18 cellular contexts compared by ENCODE assay signal in genomic region chr10:46234026-46234425, GRCh38. TPM values are rescaled to one million over a fixed set of nuclear protein-coding genes. Genes with fewer than 3 reads are reported as not detected.
"Had no signal": no experiment of that assay in that cellular context is flagged by ENCODE, and none has a peak within 500 bp of the region (broad histone marks: within the 10 kb centered on the region; RNA-seq: fewer than 3 reads in every experiment).

No MANE protein-coding gene starts in this region.

- H3K36me3 ChIP-seq: adrenal gland had no signal

- H3K27me3 Mint-ChIP-seq: dendritic cell treated with granulocyte-macrophage colony-stimulating factor and Interleukin-4, amounts not matched to agents 40 ng/mL and 50 ng/mL, for 4 days; stimulated activated naive CD8-positive, alpha-beta T cell treated with anti-CD3 and anti-CD28 coated beads, Interleukin-15, amount 100 ng/mL, for 72 hours had no signal

- DNase-seq: activated CD4-positive, alpha-beta T cell treated with anti-CD3 and anti-CD28 coated beads, Interleukin-2, amount 50 U/mL, for 1 hour; activated naive CD4-positive, alpha-beta T cell; central memory CD4-positive, alpha-beta T cell; erythroblast; naive B cell; nucleus accumbens; psoas muscle; SIG-M5; stimulated activated CD4-positive, alpha-beta T cell treated with anti-CD3 and anti-CD28 coated beads, Interleukin-12 subunit alpha, Interleukin-12 subunit beta, amount 100 ng/mL, for 4 hours; stimulated activated CD4-positive, alpha-beta T cell treated with anti-CD3 and anti-CD28 coated beads, Interleukin-2, amount 100 ng/mL, for 48 hours; stimulated activated naive CD8-positive, alpha-beta T cell treated with anti-CD3 and anti-CD28 coated beads, Interleukin-15, amount 100 ng/mL, for 72 hours had no signal

- H3K27ac ChIP-seq: adrenal gland, psoas muscle had no signal

- H3K9me3 ChIP-seq: adrenal gland, psoas muscle had no signal

- H3K27ac Mint-ChIP-seq: activated T-helper 1 cell treated with anti-CD3 and anti-CD28 coated beads, Interleukin-12 subunit alpha, Interleukin-12 subunit beta, Interleukin-2, Interleukin-4 antibody, amounts not matched to agents 30 ng/mL and 10 ng/mL and 1 ng/mL, durations not matched to agents 14 hours and 24 hours and 36 hours; dendritic cell treated with granulocyte-macrophage colony-stimulating factor and Interleukin-4, amounts not matched to agents 40 ng/mL and 50 ng/mL, for 4 days had no signal

- ATAC-seq: psoas muscle; sciatic nerve; stimulated activated naive CD8-positive, alpha-beta T cell treated with anti-CD3 and anti-CD28 coated beads, Interleukin-15, amount 100 ng/mL, for 72 hours had no signal

- H3K9me3 Mint-ChIP-seq: dendritic cell treated with granulocyte-macrophage colony-stimulating factor and Interleukin-4, amounts not matched to agents 40 ng/mL and 50 ng/mL, for 4 days; stimulated activated naive CD8-positive, alpha-beta T cell treated with anti-CD3 and anti-CD28 coated beads, Interleukin-15, amount 100 ng/mL, for 72 hours had no signal

- H3K4me3 Mint-ChIP-seq: activated T-helper 1 cell treated with anti-CD3 and anti-CD28 coated beads, Interleukin-12 subunit alpha, Interleukin-12 subunit beta, Interleukin-2, Interleukin-4 antibody, amounts not matched to agents 30 ng/mL and 10 ng/mL and 1 ng/mL, durations not matched to agents 14 hours and 24 hours and 36 hours; dendritic cell treated with granulocyte-macrophage colony-stimulating factor and Interleukin-4, amounts not matched to agents 40 ng/mL and 50 ng/mL, for 4 days; naive B cell; stimulated activated naive CD8-positive, alpha-beta T cell treated with anti-CD3 and anti-CD28 coated beads, Interleukin-15, amount 100 ng/mL, for 72 hours had no signal

- H3K4me1 ChIP-seq: adrenal gland, psoas muscle had no signal

- H3K4me3 ChIP-seq: adrenal gland, psoas muscle had no signal

- H3K27me3 ChIP-seq: adrenal gland had no signal

RNA-seq across cellular contexts. Expression of gene ANTXRL, which starts 52.8 kb away (rescaled TPM):
- total RNA-seq: activated T-helper 1 cell treated with anti-CD3 and anti-CD28 coated beads, Interleukin-12 subunit alpha, Interleukin-12 subunit beta, Interleukin-2, Interleukin-4 antibody, amounts not matched to agents 30 ng/mL and 10 ng/mL and 1 ng/mL, durations not matched to agents 14 hours and 24 hours and 36 hours; kidney epithelial cell; lung microvascular endothelial cell; psoas muscle; sciatic nerve; T-helper 2 cell treated with Interferon-gamma antibody and Interleukin-4, amounts not matched to agents 100 ng/mL and 5 ng/mL, for 36 hours had no signal
